8 cellular contexts compared by ENCODE assay signal in the genomic region with DNA sequence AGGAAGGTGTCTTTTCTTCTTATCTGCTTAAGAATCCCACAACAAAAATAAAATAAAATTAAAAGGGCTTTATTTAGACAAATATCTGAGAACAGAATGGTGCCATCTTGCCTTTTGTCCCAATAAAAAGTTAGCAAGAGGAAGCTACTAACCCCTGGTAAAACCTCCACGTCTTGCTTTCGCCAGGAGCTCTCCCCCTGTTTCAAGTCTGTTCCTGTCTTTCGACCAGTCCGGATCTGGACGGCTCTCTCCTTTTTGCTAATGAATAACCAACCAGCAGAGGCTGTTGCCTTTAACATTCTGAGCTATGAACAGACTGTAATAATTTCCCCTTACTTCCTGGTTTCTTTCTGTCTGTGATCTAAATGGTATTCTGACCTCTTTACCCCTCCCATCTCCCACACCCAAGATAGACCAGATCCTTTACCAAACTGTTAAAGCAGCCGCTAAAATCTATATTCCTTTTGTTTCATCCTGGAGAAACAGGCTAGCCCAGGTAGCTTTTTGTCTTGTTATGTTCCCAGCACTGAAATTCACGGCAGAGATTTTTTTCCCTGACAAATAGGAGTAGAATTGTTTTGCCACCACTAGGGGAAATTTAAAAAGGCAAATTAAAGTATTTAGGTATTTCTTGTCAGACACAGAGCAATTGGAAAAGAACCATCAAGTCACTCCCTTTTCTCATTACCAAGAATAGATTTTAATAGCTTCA. TPM values are rescaled to one million over a fixed set of nuclear protein-coding genes. Genes with fewer than 3 reads are reported as not detected.
DNase-seq lines count a peak whose midpoint lies in the region; ATAC-seq and TF ChIP-seq lines count a peak whose summit lies in the region.

A gene with protein sequence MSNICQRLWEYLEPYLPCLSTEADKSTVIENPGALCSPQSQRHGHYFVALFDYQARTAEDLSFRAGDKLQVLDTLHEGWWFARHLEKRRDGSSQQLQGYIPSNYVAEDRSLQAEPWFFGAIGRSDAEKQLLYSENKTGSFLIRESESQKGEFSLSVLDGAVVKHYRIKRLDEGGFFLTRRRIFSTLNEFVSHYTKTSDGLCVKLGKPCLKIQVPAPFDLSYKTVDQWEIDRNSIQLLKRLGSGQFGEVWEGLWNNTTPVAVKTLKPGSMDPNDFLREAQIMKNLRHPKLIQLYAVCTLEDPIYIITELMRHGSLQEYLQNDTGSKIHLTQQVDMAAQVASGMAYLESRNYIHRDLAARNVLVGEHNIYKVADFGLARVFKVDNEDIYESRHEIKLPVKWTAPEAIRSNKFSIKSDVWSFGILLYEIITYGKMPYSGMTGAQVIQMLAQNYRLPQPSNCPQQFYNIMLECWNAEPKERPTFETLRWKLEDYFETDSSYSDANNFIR (minus strand): TSS at position 320 of the 712 bp plus-strand sequence. CDS start 580 bp downstream, outside the sequence.

- H3K4me1 ChIP-seq in gastrocnemius medialis = peaks cover 12 to 23% of the 10 kb centered on the region in 2 donors

- DNase-seq in NOMO-1 treated with dmso at 0.1 percent for 144 hours (lab: John Stamatoyannopoulos, UW; ENCODE audit: unreplicated experiment) (peak; percentile 63), fibroblast of pulmonary artery (ENCODE audit: low read depth) (peak; percentile 41), gastrocnemius medialis (peak; percentile 15 to 16), AG08396 (ENCODE audit: low spot score) (no peak), cortex of kidney (lab: John Stamatoyannopoulos, UW) (no peak)
- no peak for DNase-seq in activated CD8-positive, alpha-beta memory T cell treated with anti-CD3 and anti-CD28 coated beads, Interleukin-2, amount 10 ng/mL, durations not matched to agents 7 days and 5 days

- no peaks in the 10 kb centered on the region for H3K36me3 Mint-ChIP-seq in activated CD8-positive, alpha-beta memory T cell treated with anti-CD3 and anti-CD28 coated beads, Interleukin-2, amount 10 ng/mL, durations not matched to agents 7 days and 5 days

- no peaks in the 10 kb centered on the region for H3K9me3 Mint-ChIP-seq in activated CD8-positive, alpha-beta memory T cell treated with anti-CD3 and anti-CD28 coated beads, Interleukin-2, amount 10 ng/mL, durations not matched to agents 7 days and 5 days (ENCODE audit: low read depth)

- CTCF ChIA-PET in activated CD8-positive, alpha-beta memory T cell treated with anti-CD3 and anti-CD28 coated beads, Interleukin-2, amount 10 ng/mL, durations not matched to agents 7 days and 5 days (lab: Charles Lee) = interaction anchor here (1.2 kb wide), 1 partner anchor 9 kb away, joined by 4 read pairs; no protein-coding TSS in a partner anchor

- TF ChIP-seq CTCF in fibroblast of pulmonary artery (IDR thresholded peaks at IDR 0.05; ENCODE audit: low read length, missing control alignments) = peak; percentile 34
- peak in 3 of 5 experiments; percentile 24 to 40 (median 32) for TF ChIP-seq CTCF in gastrocnemius medialis (IDR thresholded peaks at IDR 0.05 in 4 of 5, conservative IDR thresholded peaks at IDR 0.05 in 1 of 5)

- H3K27ac Mint-ChIP-seq in activated CD8-positive, alpha-beta memory T cell treated with anti-CD3 and anti-CD28 coated beads, Interleukin-2, amount 10 ng/mL, durations not matched to agents 7 days and 5 days = no peak within 1 kb of the TSS

- H3K27me3 Mint-ChIP-seq in activated CD8-positive, alpha-beta memory T cell treated with anti-CD3 and anti-CD28 coated beads, Interleukin-2, amount 10 ng/mL, durations not matched to agents 7 days and 5 days = peaks cover 21% of the 10 kb centered on the region

- H3K4me3 Mint-ChIP-seq in activated CD8-positive, alpha-beta memory T cell treated with anti-CD3 and anti-CD28 coated beads, Interleukin-2, amount 10 ng/mL, durations not matched to agents 7 days and 5 days = no peak within 1 kb of the TSS

- H3K4me1 Mint-ChIP-seq in activated CD8-positive, alpha-beta memory T cell treated with anti-CD3 and anti-CD28 coated beads, Interleukin-2, amount 10 ng/mL, durations not matched to agents 7 days and 5 days = no peaks in the 10 kb centered on the region

- in situ Hi-C loops in gastrocnemius medialis (cut with MboI; ENCODE audit: low sequenced_read_pairs in 4 of 4) = no loop called here

- H3K36me3 ChIP-seq in gastrocnemius medialis = no peaks in the 10 kb centered on the region

- H3K9me3 ChIP-seq in gastrocnemius medialis = no peaks in the 10 kb centered on the region

- H3K27me3 ChIP-seq in gastrocnemius medialis = no peaks in the 10 kb centered on the region

- H3K4me3 ChIP-seq in fibroblast of pulmonary artery (replicated peaks; ENCODE audit: low read depth, low read length) = peak within 1 kb of the TSS; percentile 28
- H3K4me3 ChIP-seq in gastrocnemius medialis = peak within 1 kb of the TSS; percentile 39 to 59 (median 54)

- TF ChIP-seq POLR2A in GM19193 (IDR thresholded peaks at IDR 0.05; ENCODE audit: extremely low read depth, insufficient read depth, insufficient read length) (peak; percentile 34), gastrocnemius medialis (IDR thresholded peaks at IDR 0.05) (peak in 1 of 2 donors; percentile 25)

- peak; percentile 67 to 77 for ATAC-seq in gastrocnemius medialis
- no peak for ATAC-seq in activated CD8-positive, alpha-beta memory T cell treated with anti-CD3 and anti-CD28 coated beads, Interleukin-2, amount 10 ng/mL, durations not matched to agents 7 days and 5 days
- no peak for ATAC-seq in HG03571 (IDR thresholded peaks at IDR 0.05; ENCODE audit: unreplicated experiment)

- intact Hi-C loops in gastrocnemius medialis (cut with DNase I; ENCODE audit: low total_unique reads) = no loop called here

- H3K27ac ChIP-seq in gastrocnemius medialis = peak within 1 kb of the TSS; percentile 76 to 85 (median 80)

RNA-seq across cellular contexts. Expression of the gene that starts here (rescaled TPM):
- total RNA-seq in gastrocnemius medialis = 1 to 10 TPM; 1.3 to 4.8 (median 1.7) TPM
- total RNA-seq in activated CD8-positive, alpha-beta memory T cell treated with anti-CD3 and anti-CD28 coated beads, Interleukin-2, amount 10 ng/mL, durations not matched to agents 7 days and 5 days = under 1 TPM; 0.09 to 0.12 TPM

Comparison
In these comparisons a context has a peak if more than half of its experiments do, and no peak if none do; other contexts are left out.
1. DNase-seq: peak in NOMO-1 treated with dmso at 0.1 percent for 144 hours (single experiment), fibroblast of pulmonary artery (single experiment) and gastrocnemius medialis (2 of 2); none in AG08396 (single experiment), activated CD8-positive, alpha-beta memory T cell treated with anti-CD3 and anti-CD28 coated beads, Interleukin-2, amount 10 ng/mL, durations not matched to agents 7 days and 5 days (single experiment) and cortex of kidney (single experiment).
2. ATAC-seq: peak in gastrocnemius medialis (2 of 2); none in activated CD8-positive, alpha-beta memory T cell treated with anti-CD3 and anti-CD28 coated beads, Interleukin-2, amount 10 ng/mL, durations not matched to agents 7 days and 5 days (single experiment) and HG03571 (single experiment).